ENCODE assay signal across 16 cellular contexts in the genomic region with DNA sequence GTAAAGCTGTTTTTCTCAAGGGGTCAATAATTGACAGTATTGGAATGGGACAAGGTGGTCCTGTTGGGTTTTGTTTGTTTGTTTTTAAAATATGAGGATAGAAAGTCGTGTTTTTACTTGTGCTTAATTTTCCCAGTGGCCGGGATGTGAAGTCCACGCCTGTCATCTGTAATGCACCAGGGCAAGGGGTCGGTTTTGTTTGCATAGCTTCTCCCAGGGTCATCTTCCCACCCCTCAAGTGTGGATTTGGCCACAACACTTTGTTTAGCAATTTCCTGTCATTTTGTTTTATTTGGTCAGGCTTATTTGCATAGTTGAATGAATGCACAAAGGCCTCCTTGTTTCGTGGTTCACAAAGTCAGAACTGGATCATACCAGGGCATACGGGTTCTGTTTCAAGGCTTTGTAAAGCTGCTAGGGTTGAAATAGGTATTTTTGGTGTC. TPM values are rescaled to one million over a fixed set of nuclear protein-coding genes. Genes with fewer than 3 reads are reported as not detected.
DNase-seq lines count a peak whose midpoint lies in the region; ATAC-seq lines count a peak whose summit lies in the region.
"Had no signal": no experiment of that assay in that cellular context is flagged by ENCODE, and none has a peak within 500 bp of the region (broad histone marks: within the 10 kb centered on the region; RNA-seq: fewer than 3 reads in every experiment).

No MANE protein-coding gene starts in this region.

- ATAC-seq in HG02610 (IDR thresholded peaks at IDR 0.05; ENCODE audit: unreplicated experiment) (peak; percentile 37), GM18867 (IDR thresholded peaks at IDR 0.05; ENCODE audit: unreplicated experiment) (no peak), HG02852 (IDR thresholded peaks at IDR 0.05; ENCODE audit: unreplicated experiment) (no peak)

- H3K79me2 ChIP-seq in ACC112 (ENCODE audit: control insufficient read depth, insufficient read depth, low read length, unreplicated experiment) = peaks cover 97% of the 10 kb centered on the region

- peaks cover 49% of the 10 kb centered on the region for H3K4me1 ChIP-seq in ACC112 (ENCODE audit: control insufficient read depth, insufficient read depth, low read length, unreplicated experiment)

- H3K36me3 ChIP-seq in ACC112 (ENCODE audit: insufficient read depth, low read length) = no peaks in the 10 kb centered on the region; the same call in 1 of the 2 replicates
- H3K36me3 ChIP-seq: cardiac muscle cell, ovary, stomach had no signal

- H3K4me3 ChIP-seq in ACC112 (ENCODE audit: low read depth, low read length) = no peak overlapping the region
- H3K4me3 ChIP-seq: cardiac muscle cell, MG63, ovary, stomach had no signal

- peak; percentile 49 for DNase-seq in astrocyte of the hippocampus (ENCODE audit: low read depth, low spot score)
- DNase-seq in lung microvascular endothelial cell (ENCODE audit: low read depth in 2 of 2) = peak; percentile 66 to 80
- no peak for DNase-seq in epidermal melanocyte (ENCODE audit: insufficient read length, low spot score)
- DNase-seq in LoVo (ENCODE audit: low spot score) = no peak
- DNase-seq: foreskin fibroblast; H9; kidney glomerular epithelial cell; MG63; stimulated activated CD4-positive, alpha-beta T cell treated with anti-CD3 and anti-CD28 coated beads, Interleukin-4, amount 100 ng/mL, for 24 hours; stomach had no signal

- no peaks in the 10 kb centered on the region for H3K27me3 ChIP-seq in ACC112 (ENCODE audit: insufficient read depth, low read length)
- H3K27me3 ChIP-seq: cardiac muscle cell, MG63, ovary, stomach had no signal

- peak overlapping the region; percentile 34; the same call in 1 of the 2 replicates for H3K27ac ChIP-seq in ACC112 (ENCODE audit: low read depth, low read length)
- H3K27ac ChIP-seq: cardiac muscle cell, ovary had no signal

- H2AFZ ChIP-seq in ACC112 (ENCODE audit: low read length, unreplicated experiment) = no peak overlapping the region

RNA-seq across cellular contexts. Expression of gene SYNJ2, which starts 29.8 kb away (rescaled TPM):
- 12.1 and 22.0 TPM in 2 replicates for total RNA-seq in lung microvascular endothelial cell

Comparison
In these comparisons a context has a peak if more than half of its experiments do, and no peak if none do; other contexts are left out.
1. DNase-seq: peak in astrocyte of the hippocampus (single experiment) and lung microvascular endothelial cell (2 of 2); none in epidermal melanocyte (single experiment) and LoVo (single experiment).